21 cellular contexts compared by ENCODE assay signal in the genomic region with DNA sequence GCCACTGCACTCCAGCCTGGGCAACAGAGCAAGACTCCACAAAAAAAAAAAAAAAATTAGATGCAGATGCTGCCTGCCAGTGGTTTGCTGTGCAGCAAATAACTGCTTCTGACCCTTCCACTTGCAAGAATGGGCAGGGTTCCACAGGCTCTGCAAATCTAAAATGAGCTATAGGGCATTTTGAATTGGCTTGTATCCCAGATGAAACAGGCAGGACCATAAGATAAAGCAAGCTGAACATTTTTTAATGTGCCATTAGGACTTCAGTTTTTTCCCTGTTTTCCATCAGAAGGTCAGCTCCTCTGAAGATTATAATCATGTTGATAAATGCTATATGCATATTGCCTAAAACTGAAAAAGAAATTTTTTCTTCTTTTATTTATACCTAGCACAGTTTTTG. TPM values are rescaled to one million over a fixed set of nuclear protein-coding genes. Genes with fewer than 3 reads are reported as not detected.
"Had no signal": no experiment of that assay in that cellular context is flagged by ENCODE, and none has a peak within 500 bp of the region (broad histone marks: within the 10 kb centered on the region; RNA-seq: fewer than 3 reads in every experiment).

No MANE protein-coding gene starts in this region.

- H3K27me3 ChIP-seq: ascending aorta, tibial artery had no signal

- H3K27ac ChIP-seq: ascending aorta, tibial artery had no signal

- H3K4me3 ChIP-seq: ascending aorta, tibial artery had no signal

- H3K4me3 Mint-ChIP-seq: activated B cell treated with CpG ODN at 0.5 μM for 24 hours; activated CD4-positive, alpha-beta memory T cell treated with anti-CD3 and anti-CD28 coated beads, Interleukin-2, amount 10 ng/mL, durations not matched to agents 7 days and 5 days; activated naive CD8-positive, alpha-beta T cell treated with anti-CD3 and anti-CD28 coated beads, Interleukin-2, amount 50 U/mL, for 24 hours; activated T-helper 17 cell treated with anti-CD3 and anti-CD28 coated beads, Interleukin-2, amount 50 U/mL, for 72 hours; nephron had no signal

- H3K9me3 ChIP-seq: ascending aorta, tibial artery had no signal

- H3K4me1 Mint-ChIP-seq: activated B cell treated with CpG ODN at 0.5 μM for 24 hours; activated CD4-positive, alpha-beta memory T cell treated with anti-CD3 and anti-CD28 coated beads, Interleukin-2, amount 10 ng/mL, durations not matched to agents 7 days and 5 days; activated naive CD8-positive, alpha-beta T cell treated with anti-CD3 and anti-CD28 coated beads, Interleukin-2, amount 50 U/mL, for 24 hours; activated T-helper 17 cell treated with anti-CD3 and anti-CD28 coated beads, Interleukin-2, amount 50 U/mL, for 72 hours had no signal

- ATAC-seq: activated naive CD8-positive, alpha-beta T cell treated with anti-CD3 and anti-CD28 coated beads, Interleukin-2, amount 50 U/mL, for 24 hours; activated T-helper 17 cell treated with anti-CD3 and anti-CD28 coated beads, Interleukin-2, amount 50 U/mL, for 72 hours; esophagus mucosa; stimulated activated naive CD8-positive, alpha-beta T cell treated with anti-CD3 and anti-CD28 coated beads, Interleukin-15, Interleukin-2, amounts not matched to agents 100 U/mL and 50 U/mL, for 24 hours had no signal

- H3K4me1 ChIP-seq: ascending aorta had no signal

- H3K9me3 Mint-ChIP-seq: activated B cell treated with CpG ODN at 0.5 μM for 24 hours; activated CD4-positive, alpha-beta memory T cell treated with anti-CD3 and anti-CD28 coated beads, Interleukin-2, amount 10 ng/mL, durations not matched to agents 7 days and 5 days; activated naive CD8-positive, alpha-beta T cell treated with anti-CD3 and anti-CD28 coated beads, Interleukin-2, amount 50 U/mL, for 24 hours; activated T-helper 17 cell treated with anti-CD3 and anti-CD28 coated beads, Interleukin-2, amount 50 U/mL, for 72 hours; nephron had no signal

- DNase-seq: activated B cell treated with CpG ODN at 0.5 μM for 24 hours; activated CD4-positive, alpha-beta memory T cell treated with anti-CD3 and anti-CD28 coated beads, Interleukin-2, amount 10 ng/mL, durations not matched to agents 7 days and 5 days; activated CD4-positive, alpha-beta T cell treated with anti-CD3 and anti-CD28 coated beads for 4 hours; activated naive CD4-positive, alpha-beta T cell treated with Interleukin-2 at 50 U/mL for 16 hours; activated naive CD8-positive, alpha-beta T cell treated with anti-CD3 and anti-CD28 coated beads, Interleukin-2, amount 50 U/mL, for 24 hours; activated T-cell treated with anti-CD3 and anti-CD28 coated beads, Interleukin-2, amount 50 U/mL, for 1 hour; cerebellar nuclear complex; effector CD4-positive, alpha-beta T cell; foreskin fibroblast; hypothalamus; islet precursor cell; midbrain; nucleus accumbens; stimulated activated CD4-positive, alpha-beta T cell treated with anti-CD3 and anti-CD28 coated beads, Interleukin-2, amount 100 ng/mL, for 24 hours; stimulated activated naive CD8-positive, alpha-beta T cell treated with anti-CD3 and anti-CD28 coated beads, Interleukin-15, Interleukin-2, amounts not matched to agents 100 U/mL and 50 U/mL, for 24 hours; tibial artery had no signal

- H3K36me3 ChIP-seq: ascending aorta, tibial artery had no signal

- H3K27ac Mint-ChIP-seq: activated B cell treated with CpG ODN at 0.5 μM for 24 hours; activated CD4-positive, alpha-beta memory T cell treated with anti-CD3 and anti-CD28 coated beads, Interleukin-2, amount 10 ng/mL, durations not matched to agents 7 days and 5 days; activated naive CD8-positive, alpha-beta T cell treated with anti-CD3 and anti-CD28 coated beads, Interleukin-2, amount 50 U/mL, for 24 hours; activated T-helper 17 cell treated with anti-CD3 and anti-CD28 coated beads, Interleukin-2, amount 50 U/mL, for 72 hours had no signal

RNA-seq across cellular contexts. Expression of gene KIAA2012, which starts 55.1 kb away (rescaled TPM):
- total RNA-seq: activated B cell treated with CpG ODN at 0.5 μM for 24 hours; activated CD4-positive, alpha-beta memory T cell treated with anti-CD3 and anti-CD28 coated beads, Interleukin-2, amount 10 ng/mL, durations not matched to agents 7 days and 5 days; activated T-helper 17 cell treated with anti-CD3 and anti-CD28 coated beads, Interleukin-2, amount 50 U/mL, for 72 hours; esophagus mucosa; lung microvascular endothelial cell had no signal
